Comparison of ENCODE assay signal across 17 cellular contexts in the genomic region with DNA sequence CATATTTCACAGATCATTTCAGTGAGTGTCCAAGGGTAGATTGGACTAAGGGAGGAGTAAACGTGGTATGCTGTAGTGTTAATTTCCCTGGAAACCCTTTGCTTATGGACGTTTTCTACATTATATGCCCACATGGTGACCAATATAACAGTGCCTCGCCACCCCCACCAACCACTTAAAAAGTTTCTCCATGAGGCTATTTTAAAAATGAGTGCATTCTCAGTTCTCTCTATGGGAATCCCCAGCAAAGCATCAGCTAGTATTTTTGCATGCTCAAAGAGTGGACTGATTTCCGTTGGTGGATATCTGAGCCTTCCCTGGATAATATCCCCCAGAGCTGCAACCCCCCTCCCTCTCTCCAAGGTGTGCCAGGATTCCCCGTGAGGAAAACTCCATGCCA.
"Had no signal": no experiment of that assay in that cellular context is flagged by ENCODE, and none has a peak within 500 bp of the region (broad histone marks: within the 10 kb centered on the region; RNA-seq: fewer than 3 reads in every experiment).

No MANE protein-coding gene starts in this region.

- H3K36me3 ChIP-seq: ascending aorta, heart left ventricle, right lobe of liver, spleen, upper lobe of left lung, WERI-Rb-1 had no signal

- FAIRE-seq: bronchial epithelial cell, islet of Langerhans had no signal

- H3K27me3 Mint-ChIP-seq: stimulated activated naive CD8-positive, alpha-beta T cell treated with anti-CD3 and anti-CD28 coated beads, Interleukin-15, Interleukin-2, amounts not matched to agents 100 ng/mL and 50 ng/mL, for 24 hours had no signal

- H3K4me1 ChIP-seq: ascending aorta, psoas muscle, right lobe of liver had no signal

- H3K4me3 ChIP-seq: ascending aorta, heart left ventricle, psoas muscle, right lobe of liver, spleen, upper lobe of left lung had no signal

- H3K4me3 Mint-ChIP-seq: activated CD4-positive, alpha-beta T cell treated with anti-CD3 and anti-CD28 coated beads, Interleukin-2, amount 10 ng/mL, durations not matched to agents 24 days and 14 days; activated T-helper 1 cell treated with anti-CD3 and anti-CD28 coated beads, Interleukin-12 subunit alpha, Interleukin-12 subunit beta, Interleukin-2, Interleukin-4 antibody, amounts not matched to agents 30 ng/mL and 10 ng/mL and 1 ng/mL, durations not matched to agents 14 hours and 24 hours and 36 hours; nephron; stimulated activated naive CD8-positive, alpha-beta T cell treated with anti-CD3 and anti-CD28 coated beads, Interleukin-15, Interleukin-2, amounts not matched to agents 100 ng/mL and 50 ng/mL, for 24 hours had no signal

- H3K27ac ChIP-seq: ascending aorta, foreskin keratinocyte, heart left ventricle, psoas muscle, right lobe of liver, upper lobe of left lung, WERI-Rb-1 had no signal

- H3K27me3 ChIP-seq: ascending aorta, foreskin keratinocyte, right lobe of liver, upper lobe of left lung had no signal

- H3K9me3 Mint-ChIP-seq: nephron had no signal

- DNase-seq: activated CD4-positive, alpha-beta T cell treated with anti-CD3 and anti-CD28 coated beads, Interleukin-2, amount 10 ng/mL, durations not matched to agents 24 days and 14 days; activated naive CD4-positive, alpha-beta T cell; foreskin keratinocyte; heart left ventricle; mesenchymal stem cell; psoas muscle; right lobe of liver; spleen; stimulated activated CD4-positive, alpha-beta T cell treated with anti-CD3 and anti-CD28 coated beads, Interleukin-2, amount 100 ng/mL, for 24 hours; upper lobe of left lung; WERI-Rb-1 had no signal

- H3K27ac Mint-ChIP-seq: activated CD4-positive, alpha-beta T cell treated with anti-CD3 and anti-CD28 coated beads, Interleukin-2, amount 10 ng/mL, durations not matched to agents 24 days and 14 days; activated T-helper 1 cell treated with anti-CD3 and anti-CD28 coated beads, Interleukin-12 subunit alpha, Interleukin-12 subunit beta, Interleukin-2, Interleukin-4 antibody, amounts not matched to agents 30 ng/mL and 10 ng/mL and 1 ng/mL, durations not matched to agents 14 hours and 24 hours and 36 hours; nephron; stimulated activated naive CD8-positive, alpha-beta T cell treated with anti-CD3 and anti-CD28 coated beads, Interleukin-15, Interleukin-2, amounts not matched to agents 100 ng/mL and 50 ng/mL, for 24 hours had no signal

- H3K4me1 Mint-ChIP-seq: activated CD4-positive, alpha-beta T cell treated with anti-CD3 and anti-CD28 coated beads, Interleukin-2, amount 10 ng/mL, durations not matched to agents 24 days and 14 days had no signal

- H3K9me3 ChIP-seq: ascending aorta, psoas muscle, right lobe of liver had no signal

- ATAC-seq: foreskin keratinocyte, heart left ventricle, psoas muscle, right lobe of liver had no signal
